Comparison of ENCODE assay signal across 1 cellular context in genomic region chr9:98315551-98316060, GRCh38.
A peak's percentile ranks its signal among the peaks of the same experiment; 100 is the strongest.
TF ChIP-seq lines count a peak whose summit lies in the region.

No MANE protein-coding gene starts in this region.

TF ChIP-seq in HepG2, 621 proteins besides CTCF, POLR2A, EP300 and RAD21 (continued from another document and continues in another):
- TF ChIP-seq, protein P1, sequence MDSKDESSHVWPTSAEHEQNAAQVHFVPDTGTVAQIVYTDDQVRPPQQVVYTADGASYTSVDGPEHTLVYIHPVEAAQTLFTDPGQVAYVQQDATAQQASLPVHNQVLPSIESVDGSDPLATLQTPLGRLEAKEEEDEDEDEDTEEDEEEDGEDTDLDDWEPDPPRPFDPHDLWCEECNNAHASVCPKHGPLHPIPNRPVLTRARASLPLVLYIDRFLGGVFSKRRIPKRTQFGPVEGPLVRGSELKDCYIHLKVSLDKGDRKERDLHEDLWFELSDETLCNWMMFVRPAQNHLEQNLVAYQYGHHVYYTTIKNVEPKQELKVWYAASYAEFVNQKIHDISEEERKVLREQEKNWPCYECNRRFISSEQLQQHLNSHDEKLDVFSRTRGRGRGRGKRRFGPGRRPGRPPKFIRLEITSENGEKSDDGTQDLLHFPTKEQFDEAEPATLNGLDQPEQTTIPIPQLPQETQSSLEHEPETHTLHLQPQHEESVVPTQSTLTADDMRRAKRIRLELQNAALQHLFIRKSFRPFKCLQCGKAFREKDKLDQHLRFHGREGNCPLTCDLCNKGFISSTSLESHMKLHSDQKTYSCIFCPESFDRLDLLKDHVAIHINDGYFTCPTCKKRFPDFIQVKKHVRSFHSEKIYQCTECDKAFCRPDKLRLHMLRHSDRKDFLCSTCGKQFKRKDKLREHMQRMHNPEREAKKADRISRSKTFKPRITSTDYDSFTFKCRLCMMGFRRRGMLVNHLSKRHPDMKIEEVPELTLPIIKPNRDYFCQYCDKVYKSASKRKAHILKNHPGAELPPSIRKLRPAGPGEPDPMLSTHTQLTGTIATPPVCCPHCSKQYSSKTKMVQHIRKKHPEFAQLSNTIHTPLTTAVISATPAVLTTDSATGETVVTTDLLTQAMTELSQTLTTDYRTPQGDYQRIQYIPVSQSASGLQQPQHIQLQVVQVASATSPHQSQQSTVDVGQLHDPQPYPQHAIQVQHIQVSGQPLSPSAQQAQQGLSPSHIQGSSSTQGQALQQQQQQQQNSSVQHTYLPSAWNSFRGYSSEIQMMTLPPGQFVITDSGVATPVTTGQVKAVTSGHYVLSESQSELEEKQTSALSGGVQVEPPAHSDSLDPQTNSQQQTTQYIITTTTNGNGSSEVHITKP (CRISPR knock-in tag; IDR thresholded peaks at IDR 0.05; ENCODE audit: low read depth), result no peak
- TF ChIP-seq ISX (CRISPR knock-in tag; conservative IDR thresholded peaks at IDR 0.05) (no peak), PAWR (CRISPR knock-in tag; IDR thresholded peaks at IDR 0.05; ENCODE audit: borderline replicate concordance) (no peak), ZNF839 (CRISPR knock-in tag; IDR thresholded peaks at IDR 0.05; ENCODE audit: borderline replicate concordance) (no peak), NFKB2 (CRISPR knock-in tag; IDR thresholded peaks at IDR 0.05; ENCODE audit: borderline replicate concordance) (no peak), ZNF3 (CRISPR knock-in tag; IDR thresholded peaks at IDR 0.05) (no peak), HOXA7 (CRISPR knock-in tag; IDR thresholded peaks at IDR 0.05) (no peak), SIX1 (CRISPR knock-in tag; IDR thresholded peaks at IDR 0.05; ENCODE audit: borderline replicate concordance) (no peak), THRA (CRISPR knock-in tag; IDR thresholded peaks at IDR 0.05; ENCODE audit: borderline replicate concordance) (peak; percentile 70; the same call in 1 of the 2 replicates), ZNF138 (CRISPR knock-in tag; IDR thresholded peaks at IDR 0.05; ENCODE audit: low read depth) (no peak), ZNF296 (CRISPR knock-in tag; conservative IDR thresholded peaks at IDR 0.05) (no peak), ZFP36L2 (CRISPR knock-in tag; IDR thresholded peaks at IDR 0.05) (no peak), ZFYVE20 (CRISPR knock-in tag; IDR thresholded peaks at IDR 0.05; ENCODE audit: borderline replicate concordance, low read depth) (no peak), ETV5 (CRISPR knock-in tag; IDR thresholded peaks at IDR 0.05; ENCODE audit: borderline replicate concordance) (peak; percentile 31; the same call in 1 of the 2 replicates), IKZF4 (CRISPR knock-in tag; IDR thresholded peaks at IDR 0.05; ENCODE audit: borderline replicate concordance, low read depth, not compliant biosample characterization) (no peak), STAT5B (CRISPR knock-in tag; IDR thresholded peaks at IDR 0.05) (no peak), SRY (CRISPR knock-in tag; IDR thresholded peaks at IDR 0.05) (no peak), MAFF (IDR thresholded peaks at IDR 0.05; ENCODE audit: low read depth, low read length) (no peak), ZNF496 (CRISPR knock-in tag; IDR thresholded peaks at IDR 0.05; ENCODE audit: insufficient replicate concordance) (no peak), ZNF256 (CRISPR knock-in tag; conservative IDR thresholded peaks at IDR 0.05) (no peak), ZNF607 (CRISPR knock-in tag; IDR thresholded peaks at IDR 0.05; ENCODE audit: borderline replicate concordance) (no peak), CREM (IDR thresholded peaks at IDR 0.05) (no peak), CREM (CRISPR knock-in tag; IDR thresholded peaks at IDR 0.05) (no peak), HMGXB4 (CRISPR knock-in tag; IDR thresholded peaks at IDR 0.05; ENCODE audit: borderline replicate concordance in 1 of 2, low read depth in 1 of 2) (peak; percentile 33 to 54; a peak in 1 of 4 replicates), ZNF232 (CRISPR knock-in tag; IDR thresholded peaks at IDR 0.05; ENCODE audit: borderline replicate concordance) (no peak), CHCHD3 (CRISPR knock-in tag; IDR thresholded peaks at IDR 0.05) (no peak), AGO1 (IDR thresholded peaks at IDR 0.05; ENCODE audit: low read depth, low read length, poor library complexity, severe bottlenecking) (no peak), MEIS2 (CRISPR knock-in tag; IDR thresholded peaks at IDR 0.05) (no peak), RORA (CRISPR knock-in tag; IDR thresholded peaks at IDR 0.05) (no peak), ZNF281 (CRISPR knock-in tag; IDR thresholded peaks at IDR 0.05; ENCODE audit: borderline replicate concordance) (peak; percentile 49; the same call in 1 of the 2 replicates), KAT8 (CRISPR knock-in tag; IDR thresholded peaks at IDR 0.05) (no peak), ZNF207 (IDR thresholded peaks at IDR 0.05; ENCODE audit: borderline replicate concordance) (no peak), MAZ (IDR thresholded peaks at IDR 0.05; ENCODE audit: borderline replicate concordance, low read depth, low read length) (no peak), MAZ (CRISPR knock-in tag; IDR thresholded peaks at IDR 0.05; ENCODE audit: low read depth) (0 out of 2 replicates have a peak, but pooled peaks have one; percentile 26), ZNF275 (CRISPR knock-in tag; IDR thresholded peaks at IDR 0.05; ENCODE audit: borderline replicate concordance) (no peak), ZNF383 (CRISPR knock-in tag; IDR thresholded peaks at IDR 0.05; ENCODE audit: borderline replicate concordance) (no peak), ZNF34 (CRISPR knock-in tag; IDR thresholded peaks at IDR 0.05; ENCODE audit: borderline replicate concordance) (no peak), ZNF382 (CRISPR knock-in tag; IDR thresholded peaks at IDR 0.05; ENCODE audit: borderline replicate concordance) (no peak)
- TF ChIP-seq, protein P2, sequence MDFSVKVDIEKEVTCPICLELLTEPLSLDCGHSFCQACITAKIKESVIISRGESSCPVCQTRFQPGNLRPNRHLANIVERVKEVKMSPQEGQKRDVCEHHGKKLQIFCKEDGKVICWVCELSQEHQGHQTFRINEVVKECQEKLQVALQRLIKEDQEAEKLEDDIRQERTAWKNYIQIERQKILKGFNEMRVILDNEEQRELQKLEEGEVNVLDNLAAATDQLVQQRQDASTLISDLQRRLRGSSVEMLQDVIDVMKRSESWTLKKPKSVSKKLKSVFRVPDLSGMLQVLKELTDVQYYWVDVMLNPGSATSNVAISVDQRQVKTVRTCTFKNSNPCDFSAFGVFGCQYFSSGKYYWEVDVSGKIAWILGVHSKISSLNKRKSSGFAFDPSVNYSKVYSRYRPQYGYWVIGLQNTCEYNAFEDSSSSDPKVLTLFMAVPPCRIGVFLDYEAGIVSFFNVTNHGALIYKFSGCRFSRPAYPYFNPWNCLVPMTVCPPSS (IDR thresholded peaks at IDR 0.05), result no peak
- TF ChIP-seq, protein P3, sequence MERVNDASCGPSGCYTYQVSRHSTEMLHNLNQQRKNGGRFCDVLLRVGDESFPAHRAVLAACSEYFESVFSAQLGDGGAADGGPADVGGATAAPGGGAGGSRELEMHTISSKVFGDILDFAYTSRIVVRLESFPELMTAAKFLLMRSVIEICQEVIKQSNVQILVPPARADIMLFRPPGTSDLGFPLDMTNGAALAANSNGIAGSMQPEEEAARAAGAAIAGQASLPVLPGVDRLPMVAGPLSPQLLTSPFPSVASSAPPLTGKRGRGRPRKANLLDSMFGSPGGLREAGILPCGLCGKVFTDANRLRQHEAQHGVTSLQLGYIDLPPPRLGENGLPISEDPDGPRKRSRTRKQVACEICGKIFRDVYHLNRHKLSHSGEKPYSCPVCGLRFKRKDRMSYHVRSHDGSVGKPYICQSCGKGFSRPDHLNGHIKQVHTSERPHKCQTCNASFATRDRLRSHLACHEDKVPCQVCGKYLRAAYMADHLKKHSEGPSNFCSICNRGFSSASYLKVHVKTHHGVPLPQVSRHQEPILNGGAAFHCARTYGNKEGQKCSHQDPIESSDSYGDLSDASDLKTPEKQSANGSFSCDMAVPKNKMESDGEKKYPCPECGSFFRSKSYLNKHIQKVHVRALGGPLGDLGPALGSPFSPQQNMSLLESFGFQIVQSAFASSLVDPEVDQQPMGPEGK (CRISPR knock-in tag; IDR thresholded peaks at IDR 0.05), result peak; percentile 74
- TF ChIP-seq, protein P4, sequence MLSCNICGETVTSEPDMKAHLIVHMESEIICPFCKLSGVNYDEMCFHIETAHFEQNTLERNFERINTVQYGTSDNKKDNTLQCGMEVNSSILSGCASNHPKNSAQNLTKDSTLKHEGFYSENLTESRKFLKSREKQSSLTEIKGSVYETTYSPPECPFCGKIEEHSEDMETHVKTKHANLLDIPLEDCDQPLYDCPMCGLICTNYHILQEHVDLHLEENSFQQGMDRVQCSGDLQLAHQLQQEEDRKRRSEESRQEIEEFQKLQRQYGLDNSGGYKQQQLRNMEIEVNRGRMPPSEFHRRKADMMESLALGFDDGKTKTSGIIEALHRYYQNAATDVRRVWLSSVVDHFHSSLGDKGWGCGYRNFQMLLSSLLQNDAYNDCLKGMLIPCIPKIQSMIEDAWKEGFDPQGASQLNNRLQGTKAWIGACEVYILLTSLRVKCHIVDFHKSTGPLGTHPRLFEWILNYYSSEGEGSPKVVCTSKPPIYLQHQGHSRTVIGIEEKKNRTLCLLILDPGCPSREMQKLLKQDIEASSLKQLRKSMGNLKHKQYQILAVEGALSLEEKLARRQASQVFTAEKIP (CRISPR knock-in tag; IDR thresholded peaks at IDR 0.05; ENCODE audit: borderline replicate concordance), result no peak
- TF ChIP-seq, protein P5, sequence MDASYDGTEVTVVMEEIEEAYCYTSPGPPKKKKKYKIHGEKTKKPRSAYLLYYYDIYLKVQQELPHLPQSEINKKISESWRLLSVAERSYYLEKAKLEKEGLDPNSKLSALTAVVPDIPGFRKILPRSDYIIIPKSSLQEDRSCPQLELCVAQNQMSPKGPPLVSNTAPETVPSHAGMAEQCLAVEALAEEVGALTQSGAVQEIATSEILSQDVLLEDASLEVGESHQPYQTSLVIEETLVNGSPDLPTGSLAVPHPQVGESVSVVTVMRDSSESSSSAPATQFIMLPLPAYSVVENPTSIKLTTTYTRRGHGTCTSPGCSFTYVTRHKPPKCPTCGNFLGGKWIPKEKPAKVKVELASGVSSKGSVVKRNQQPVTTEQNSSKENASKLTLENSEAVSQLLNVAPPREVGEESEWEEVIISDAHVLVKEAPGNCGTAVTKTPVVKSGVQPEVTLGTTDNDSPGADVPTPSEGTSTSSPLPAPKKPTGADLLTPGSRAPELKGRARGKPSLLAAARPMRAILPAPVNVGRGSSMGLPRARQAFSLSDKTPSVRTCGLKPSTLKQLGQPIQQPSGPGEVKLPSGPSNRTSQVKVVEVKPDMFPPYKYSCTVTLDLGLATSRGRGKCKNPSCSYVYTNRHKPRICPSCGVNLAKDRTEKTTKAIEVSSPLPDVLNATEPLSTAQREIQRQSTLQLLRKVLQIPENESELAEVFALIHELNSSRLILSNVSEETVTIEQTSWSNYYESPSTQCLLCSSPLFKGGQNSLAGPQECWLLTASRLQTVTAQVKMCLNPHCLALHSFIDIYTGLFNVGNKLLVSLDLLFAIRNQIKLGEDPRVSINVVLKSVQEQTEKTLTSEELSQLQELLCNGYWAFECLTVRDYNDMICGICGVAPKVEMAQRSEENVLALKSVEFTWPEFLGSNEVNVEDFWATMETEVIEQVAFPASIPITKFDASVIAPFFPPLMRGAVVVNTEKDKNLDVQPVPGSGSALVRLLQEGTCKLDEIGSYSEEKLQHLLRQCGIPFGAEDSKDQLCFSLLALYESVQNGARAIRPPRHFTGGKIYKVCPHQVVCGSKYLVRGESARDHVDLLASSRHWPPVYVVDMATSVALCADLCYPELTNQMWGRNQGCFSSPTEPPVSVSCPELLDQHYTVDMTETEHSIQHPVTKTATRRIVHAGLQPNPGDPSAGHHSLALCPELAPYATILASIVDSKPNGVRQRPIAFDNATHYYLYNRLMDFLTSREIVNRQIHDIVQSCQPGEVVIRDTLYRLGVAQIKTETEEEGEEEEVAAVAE (CRISPR knock-in tag; IDR thresholded peaks at IDR 0.05; ENCODE audit: borderline replicate concordance), result no peak
